Comparison of ENCODE assay signal across 1 cellular context in the genomic region with DNA sequence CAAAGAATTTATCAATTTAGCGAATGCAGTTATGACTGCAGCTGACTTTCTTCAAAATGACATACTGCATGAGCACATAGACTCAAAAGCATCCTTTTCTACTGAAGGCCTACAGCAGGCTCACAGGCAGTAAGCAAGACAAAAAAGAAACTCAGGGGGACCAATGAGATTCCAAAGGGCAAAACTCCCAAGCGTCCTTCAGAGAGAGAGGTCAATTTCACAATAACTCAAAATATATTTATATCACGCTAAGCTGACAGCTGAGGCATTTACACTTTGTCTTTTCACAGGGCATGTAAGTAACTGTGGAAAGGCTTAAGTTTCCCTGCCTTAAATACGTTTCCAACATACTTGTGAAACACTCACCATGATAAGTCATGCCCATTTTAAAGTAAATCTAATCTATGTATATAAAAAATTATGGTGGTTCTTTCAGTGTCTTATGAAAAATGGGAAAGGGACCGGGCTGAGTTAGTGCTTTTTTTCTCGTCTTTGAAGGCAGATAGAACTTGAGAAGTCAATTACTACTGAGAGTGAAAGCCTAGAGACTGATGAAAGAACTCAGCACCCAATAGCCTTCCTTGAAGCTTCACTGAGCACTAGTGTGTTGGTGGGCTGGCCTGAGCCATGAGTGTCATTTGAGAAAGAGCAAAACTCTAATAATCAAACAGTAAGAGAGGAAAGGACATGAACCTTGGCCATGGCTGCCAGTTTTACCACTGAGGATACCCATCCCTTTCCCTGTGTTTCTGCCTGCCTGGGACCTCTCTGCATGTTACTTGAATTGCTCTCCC.
TF ChIP-seq lines count a peak whose summit lies in the region.

No MANE protein-coding gene starts in this region.

TF ChIP-seq in IMR-90, 13 proteins besides CTCF, POLR2A, EP300 and RAD21:
- no peak for TF ChIP-seq CHD1 (IDR thresholded peaks at IDR 0.05; ENCODE audit: low read depth, low read length)
- TF ChIP-seq MXI1 (IDR thresholded peaks at IDR 0.05; ENCODE audit: borderline replicate concordance, low read depth, low read length), result no peak
- TF ChIP-seq, protein P1, sequence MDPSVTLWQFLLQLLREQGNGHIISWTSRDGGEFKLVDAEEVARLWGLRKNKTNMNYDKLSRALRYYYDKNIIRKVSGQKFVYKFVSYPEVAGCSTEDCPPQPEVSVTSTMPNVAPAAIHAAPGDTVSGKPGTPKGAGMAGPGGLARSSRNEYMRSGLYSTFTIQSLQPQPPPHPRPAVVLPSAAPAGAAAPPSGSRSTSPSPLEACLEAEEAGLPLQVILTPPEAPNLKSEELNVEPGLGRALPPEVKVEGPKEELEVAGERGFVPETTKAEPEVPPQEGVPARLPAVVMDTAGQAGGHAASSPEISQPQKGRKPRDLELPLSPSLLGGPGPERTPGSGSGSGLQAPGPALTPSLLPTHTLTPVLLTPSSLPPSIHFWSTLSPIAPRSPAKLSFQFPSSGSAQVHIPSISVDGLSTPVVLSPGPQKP (IDR thresholded peaks at IDR 0.05; ENCODE audit: borderline replicate concordance, low read depth, low read length), result no peak
- TF ChIP-seq FOS (IDR thresholded peaks at IDR 0.05; ENCODE audit: low read depth, low read length), result no peak
- no peak for TF ChIP-seq BHLHE40 (IDR thresholded peaks at IDR 0.05; ENCODE audit: low read depth, low read length)
- no peak for TF ChIP-seq MAFK (IDR thresholded peaks at IDR 0.05; ENCODE audit: low read depth, low read length)
- no peak for TF ChIP-seq CEBPB (IDR thresholded peaks at IDR 0.05; ENCODE audit: low read depth, low read length)
- TF ChIP-seq, protein P2, sequence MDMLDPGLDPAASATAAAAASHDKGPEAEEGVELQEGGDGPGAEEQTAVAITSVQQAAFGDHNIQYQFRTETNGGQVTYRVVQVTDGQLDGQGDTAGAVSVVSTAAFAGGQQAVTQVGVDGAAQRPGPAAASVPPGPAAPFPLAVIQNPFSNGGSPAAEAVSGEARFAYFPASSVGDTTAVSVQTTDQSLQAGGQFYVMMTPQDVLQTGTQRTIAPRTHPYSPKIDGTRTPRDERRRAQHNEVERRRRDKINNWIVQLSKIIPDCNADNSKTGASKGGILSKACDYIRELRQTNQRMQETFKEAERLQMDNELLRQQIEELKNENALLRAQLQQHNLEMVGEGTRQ (IDR thresholded peaks at IDR 0.05; ENCODE audit: low read depth, low read length), result no peak
- TF ChIP-seq MAZ (IDR thresholded peaks at IDR 0.05; ENCODE audit: borderline replicate concordance, low read depth, low read length), result no peak
- no peak for TF ChIP-seq SMC3 (IDR thresholded peaks at IDR 0.05; ENCODE audit: low read depth, low read length)
- no peak for TF ChIP-seq RCOR1 (IDR thresholded peaks at IDR 0.05; ENCODE audit: insufficient replicate concordance, low read length)
- no peak for TF ChIP-seq RFX5 (IDR thresholded peaks at IDR 0.05; ENCODE audit: low read depth, low read length)
- no peak for TF ChIP-seq NFE2L2 (IDR thresholded peaks at IDR 0.05; ENCODE audit: low read depth, low read length)
